In the genomic region with DNA sequence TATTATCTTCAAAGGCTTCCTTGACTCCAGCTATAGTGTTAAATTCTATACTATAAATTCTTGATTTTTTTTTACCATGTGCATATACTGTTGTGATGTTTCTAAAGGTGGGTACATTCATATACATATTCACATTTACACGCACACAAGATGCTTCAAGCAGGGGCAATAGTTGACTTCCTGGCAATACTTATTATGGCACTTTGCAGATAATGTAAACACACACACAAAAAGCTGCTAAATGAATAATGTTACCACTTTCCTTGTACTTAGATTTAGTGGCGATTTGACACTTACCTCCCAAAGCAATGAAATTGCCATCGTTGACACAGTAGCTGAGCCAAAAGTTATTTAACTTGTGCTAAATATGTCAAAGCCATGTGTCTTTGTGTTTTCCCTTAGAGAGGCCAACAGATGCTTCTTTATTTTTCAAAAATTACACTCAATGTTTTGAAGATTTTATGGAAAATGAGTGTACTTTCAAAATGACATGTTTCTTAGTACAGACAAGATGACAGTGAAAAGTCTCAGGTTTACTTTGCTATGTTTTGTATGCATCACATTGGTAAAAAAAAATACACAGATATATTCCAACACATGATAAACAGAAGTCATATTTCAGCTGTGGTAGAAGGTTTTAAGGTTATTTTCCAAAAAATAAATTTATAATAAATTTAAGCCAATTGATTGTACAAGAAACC, we compare ENCODE assay signal across 24 cellular contexts.
"Had no signal": no experiment of that assay in that cellular context is flagged by ENCODE, and none has a peak within 500 bp of the region (broad histone marks: within the 10 kb centered on the region; RNA-seq: fewer than 3 reads in every experiment).

No MANE protein-coding gene starts in this region.

- H3K4me3 ChIP-seq: breast epithelium, esophagus muscularis mucosa, heart right ventricle, left lung, lower lobe of right lung, tibial nerve had no signal

- H3K27ac ChIP-seq: breast epithelium, esophagus muscularis mucosa, foreskin keratinocyte, heart right ventricle, left lung, lower lobe of right lung, tibial nerve, WERI-Rb-1 had no signal

- H3K36me3 ChIP-seq: breast epithelium, esophagus muscularis mucosa, heart right ventricle, left lung, lower lobe of right lung, tibial nerve, WERI-Rb-1 had no signal

- H3K36me3 Mint-ChIP-seq: naive thymus-derived CD8-positive, alpha-beta T cell had no signal

- H3K27me3 Mint-ChIP-seq: activated CD4-positive, alpha-beta memory T cell treated with anti-CD3 and anti-CD28 coated beads, Interleukin-2, amount 10 ng/mL, durations not matched to agents 7 days and 5 days; activated CD4-positive, alpha-beta T cell treated with anti-CD3 and anti-CD28 coated beads, Interleukin-2, amount 10 ng/mL, durations not matched to agents 24 days and 14 days; activated T-cell treated with anti-CD3 and anti-CD28 coated beads, Interleukin-2, amount 50 U/mL, for 24 hours had no signal

- H3K9me3 Mint-ChIP-seq: activated CD4-positive, alpha-beta memory T cell treated with anti-CD3 and anti-CD28 coated beads, Interleukin-2, amount 10 ng/mL, durations not matched to agents 7 days and 5 days; activated CD4-positive, alpha-beta T cell treated with anti-CD3 and anti-CD28 coated beads, Interleukin-2, amount 10 ng/mL, durations not matched to agents 24 days and 14 days; activated T-cell treated with anti-CD3 and anti-CD28 coated beads, Interleukin-2, amount 50 U/mL, for 24 hours; naive thymus-derived CD8-positive, alpha-beta T cell had no signal

- H3K27ac Mint-ChIP-seq: activated CD4-positive, alpha-beta memory T cell treated with anti-CD3 and anti-CD28 coated beads, Interleukin-2, amount 10 ng/mL, durations not matched to agents 7 days and 5 days; activated T-cell treated with anti-CD3 and anti-CD28 coated beads, Interleukin-2, amount 50 U/mL, for 24 hours; T-helper 17 cell had no signal

- H3K4me3 Mint-ChIP-seq: activated CD4-positive, alpha-beta memory T cell treated with anti-CD3 and anti-CD28 coated beads, Interleukin-2, amount 10 ng/mL, durations not matched to agents 7 days and 5 days; activated CD4-positive, alpha-beta T cell treated with anti-CD3 and anti-CD28 coated beads, Interleukin-2, amount 10 ng/mL, durations not matched to agents 24 days and 14 days; activated T-cell treated with anti-CD3 and anti-CD28 coated beads, Interleukin-2, amount 50 U/mL, for 24 hours; naive thymus-derived CD8-positive, alpha-beta T cell; T-helper 17 cell had no signal

- H3K4me1 ChIP-seq: breast epithelium, esophagus muscularis mucosa, foreskin keratinocyte, heart right ventricle, left lung, lower lobe of right lung had no signal

- H3K9me3 ChIP-seq: breast epithelium, esophagus muscularis mucosa, heart right ventricle, left lung, lower lobe of right lung, tibial nerve had no signal

- DNase-seq: activated CD4-positive, alpha-beta memory T cell treated with anti-CD3 and anti-CD28 coated beads, Interleukin-2, amount 10 ng/mL, durations not matched to agents 7 days and 5 days; activated CD4-positive, alpha-beta T cell treated with anti-CD3 and anti-CD28 coated beads, Interleukin-2, amount 10 ng/mL, durations not matched to agents 24 days and 14 days; activated CD8-positive, alpha-beta memory T cell treated with anti-CD3 and anti-CD28 coated beads, Interleukin-2, amount 50 U/mL, for 48 hours; activated effector memory CD4-positive, alpha-beta T cell treated with anti-CD3 and anti-CD28 coated beads, Interleukin-2, amount 50 U/mL, for 16 hours; activated naive CD4-positive, alpha-beta T cell treated with anti-CD3 and anti-CD28 coated beads, Interleukin-2, amount 50 U/mL, for 16 hours; activated T-cell treated with anti-CD3 and anti-CD28 coated beads, Interleukin-2, amount 50 U/mL, for 24 hours; central memory CD4-positive, alpha-beta T cell; foreskin keratinocyte; heart right ventricle; left lung; lower lobe of right lung; mesenchymal stem cell; naive thymus-derived CD8-positive, alpha-beta T cell; posterior cingulate gyrus; right cardiac atrium; stimulated activated CD4-positive, alpha-beta T cell treated with anti-CD3 and anti-CD28 coated beads, Interleukin-15, amount 100 ng/mL, for 24 hours; stimulated activated CD4-positive, alpha-beta T cell treated with anti-CD3 and anti-CD28 coated beads, Interleukin-2, amount 100 ng/mL, for 24 hours; stimulated activated naive CD4-positive, alpha-beta T cell; T-helper 17 cell; T1000; WERI-Rb-1 had no signal
